In the genomic region with DNA sequence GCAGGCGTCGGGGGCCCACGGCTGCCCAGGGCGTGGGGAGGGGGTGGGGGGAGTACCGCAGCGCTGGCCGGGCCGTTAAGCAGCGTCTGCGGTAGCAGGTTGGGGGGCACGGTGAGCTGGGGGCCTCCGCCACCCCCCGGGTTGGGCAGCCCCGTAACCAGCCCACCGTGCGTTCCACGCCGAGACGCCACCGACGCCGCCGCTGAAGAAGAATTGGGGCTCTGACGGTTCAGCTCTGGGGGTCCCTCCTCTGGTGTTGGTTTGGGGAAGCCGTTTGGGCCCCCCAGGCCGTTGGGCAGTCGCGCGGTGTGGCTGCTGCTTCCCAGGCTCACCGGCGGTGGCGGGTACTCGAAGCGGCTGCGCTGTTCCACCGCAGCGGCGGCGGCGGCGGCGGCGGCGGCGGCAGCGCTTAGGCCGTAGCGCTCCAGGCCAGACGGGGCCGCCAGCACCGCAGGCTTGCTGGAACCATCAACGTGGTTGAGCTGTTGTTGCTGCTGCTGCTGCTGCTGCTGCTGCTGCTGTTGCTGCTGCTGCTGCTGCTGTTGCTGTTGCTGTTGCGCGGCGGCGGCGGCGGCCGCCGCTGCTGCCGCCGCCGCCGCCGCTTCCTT, we compare ENCODE assay signal across 1 cellular context.
TF ChIP-seq lines count a peak whose summit lies in the region.

No MANE protein-coding gene starts in this region.

TF ChIP-seq in K562, 482 proteins besides CTCF, POLR2A, EP300 and RAD21 (continued from another document):
- TF ChIP-seq, protein P1, sequence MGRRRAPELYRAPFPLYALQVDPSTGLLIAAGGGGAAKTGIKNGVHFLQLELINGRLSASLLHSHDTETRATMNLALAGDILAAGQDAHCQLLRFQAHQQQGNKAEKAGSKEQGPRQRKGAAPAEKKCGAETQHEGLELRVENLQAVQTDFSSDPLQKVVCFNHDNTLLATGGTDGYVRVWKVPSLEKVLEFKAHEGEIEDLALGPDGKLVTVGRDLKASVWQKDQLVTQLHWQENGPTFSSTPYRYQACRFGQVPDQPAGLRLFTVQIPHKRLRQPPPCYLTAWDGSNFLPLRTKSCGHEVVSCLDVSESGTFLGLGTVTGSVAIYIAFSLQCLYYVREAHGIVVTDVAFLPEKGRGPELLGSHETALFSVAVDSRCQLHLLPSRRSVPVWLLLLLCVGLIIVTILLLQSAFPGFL (CRISPR knock-in tag; IDR thresholded peaks at IDR 0.05): no peak
- 0 out of 2 replicates have a peak, but pooled peaks have one; percentile 5 for TF ChIP-seq HNRNPL (IDR thresholded peaks at IDR 0.05; ENCODE audit: low read depth, low read length)
- no peak for TF ChIP-seq TAF1 (IDR thresholded peaks at IDR 0.05; ENCODE audit: control insufficient read depth, extremely low read depth, insufficient read depth, low read length, severe bottlenecking)
- TF ChIP-seq ZNF717 (CRISPR knock-in tag; IDR thresholded peaks at IDR 0.05): no peak
- no peak for TF ChIP-seq BRF1 (IDR thresholded peaks at IDR 0.05; ENCODE audit: borderline replicate concordance, extremely low read depth, insufficient read length)
- no peak for TF ChIP-seq HLTF (IDR thresholded peaks at IDR 0.05)
- TF ChIP-seq ZNF274 (IDR thresholded peaks at IDR 0.05; ENCODE audit: borderline replicate concordance, low read depth, low read length): no peak
- TF ChIP-seq, protein P2, sequence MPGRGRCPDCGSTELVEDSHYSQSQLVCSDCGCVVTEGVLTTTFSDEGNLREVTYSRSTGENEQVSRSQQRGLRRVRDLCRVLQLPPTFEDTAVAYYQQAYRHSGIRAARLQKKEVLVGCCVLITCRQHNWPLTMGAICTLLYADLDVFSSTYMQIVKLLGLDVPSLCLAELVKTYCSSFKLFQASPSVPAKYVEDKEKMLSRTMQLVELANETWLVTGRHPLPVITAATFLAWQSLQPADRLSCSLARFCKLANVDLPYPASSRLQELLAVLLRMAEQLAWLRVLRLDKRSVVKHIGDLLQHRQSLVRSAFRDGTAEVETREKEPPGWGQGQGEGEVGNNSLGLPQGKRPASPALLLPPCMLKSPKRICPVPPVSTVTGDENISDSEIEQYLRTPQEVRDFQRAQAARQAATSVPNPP (IDR thresholded peaks at IDR 0.05; ENCODE audit: borderline replicate concordance, insufficient read depth, insufficient read length): no peak
- TF ChIP-seq, protein P3, sequence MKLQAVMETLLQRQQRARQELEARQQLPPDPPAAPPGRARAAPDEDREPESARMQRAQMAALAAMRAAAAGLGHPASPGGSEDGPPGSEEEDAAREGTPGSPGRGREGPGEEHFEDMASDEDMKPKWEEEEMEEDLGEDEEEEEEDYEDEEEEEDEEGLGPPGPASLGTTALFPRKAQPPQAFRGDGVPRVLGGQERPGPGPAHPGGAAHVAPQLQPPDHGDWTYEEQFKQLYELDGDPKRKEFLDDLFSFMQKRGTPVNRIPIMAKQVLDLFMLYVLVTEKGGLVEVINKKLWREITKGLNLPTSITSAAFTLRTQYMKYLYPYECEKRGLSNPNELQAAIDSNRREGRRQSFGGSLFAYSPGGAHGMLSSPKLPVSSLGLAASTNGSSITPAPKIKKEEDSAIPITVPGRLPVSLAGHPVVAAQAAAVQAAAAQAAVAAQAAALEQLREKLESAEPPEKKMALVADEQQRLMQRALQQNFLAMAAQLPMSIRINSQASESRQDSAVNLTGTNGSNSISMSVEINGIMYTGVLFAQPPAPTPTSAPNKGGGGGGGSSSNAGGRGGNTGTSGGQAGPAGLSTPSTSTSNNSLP (IDR thresholded peaks at IDR 0.05; ENCODE audit: borderline replicate concordance, low read depth, low read length): no peak
- TF ChIP-seq KLF13 (tag; IDR thresholded peaks at IDR 0.05; ENCODE audit: borderline replicate concordance, low read depth): no peak
- TF ChIP-seq, protein P4, sequence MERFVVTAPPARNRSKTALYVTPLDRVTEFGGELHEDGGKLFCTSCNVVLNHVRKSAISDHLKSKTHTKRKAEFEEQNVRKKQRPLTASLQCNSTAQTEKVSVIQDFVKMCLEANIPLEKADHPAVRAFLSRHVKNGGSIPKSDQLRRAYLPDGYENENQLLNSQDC (CRISPR knock-in tag; IDR thresholded peaks at IDR 0.05): peak; percentile 88; the same call in 1 of the 2 replicates
- no peak for TF ChIP-seq ASH1L (IDR thresholded peaks at IDR 0.05; ENCODE audit: borderline replicate concordance, low read depth, partially characterized antibody)
- TF ChIP-seq, protein P5, sequence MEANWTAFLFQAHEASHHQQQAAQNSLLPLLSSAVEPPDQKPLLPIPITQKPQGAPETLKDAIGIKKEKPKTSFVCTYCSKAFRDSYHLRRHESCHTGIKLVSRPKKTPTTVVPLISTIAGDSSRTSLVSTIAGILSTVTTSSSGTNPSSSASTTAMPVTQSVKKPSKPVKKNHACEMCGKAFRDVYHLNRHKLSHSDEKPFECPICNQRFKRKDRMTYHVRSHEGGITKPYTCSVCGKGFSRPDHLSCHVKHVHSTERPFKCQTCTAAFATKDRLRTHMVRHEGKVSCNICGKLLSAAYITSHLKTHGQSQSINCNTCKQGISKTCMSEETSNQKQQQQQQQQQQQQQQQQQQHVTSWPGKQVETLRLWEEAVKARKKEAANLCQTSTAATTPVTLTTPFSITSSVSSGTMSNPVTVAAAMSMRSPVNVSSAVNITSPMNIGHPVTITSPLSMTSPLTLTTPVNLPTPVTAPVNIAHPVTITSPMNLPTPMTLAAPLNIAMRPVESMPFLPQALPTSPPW (CRISPR knock-in tag; IDR thresholded peaks at IDR 0.05): no peak
- no peak for TF ChIP-seq NUFIP1 (IDR thresholded peaks at IDR 0.05; ENCODE audit: partially characterized antibody)
- TF ChIP-seq, protein P6, sequence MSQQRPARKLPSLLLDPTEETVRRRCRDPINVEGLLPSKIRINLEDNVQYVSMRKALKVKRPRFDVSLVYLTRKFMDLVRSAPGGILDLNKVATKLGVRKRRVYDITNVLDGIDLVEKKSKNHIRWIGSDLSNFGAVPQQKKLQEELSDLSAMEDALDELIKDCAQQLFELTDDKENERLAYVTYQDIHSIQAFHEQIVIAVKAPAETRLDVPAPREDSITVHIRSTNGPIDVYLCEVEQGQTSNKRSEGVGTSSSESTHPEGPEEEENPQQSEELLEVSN (IDR thresholded peaks at IDR 0.05; ENCODE audit: borderline replicate concordance in 1 of 2, extremely low read depth in 1 of 2, insufficient read depth in 1 of 2, insufficient read length in 1 of 2, low read depth in 1 of 2, low read length in 1 of 2, poor library complexity in 1 of 2, severe bottlenecking in 1 of 2): peak in 1 of 2 experiments; percentile 13
- TF ChIP-seq BCL6 (CRISPR knock-in tag; IDR thresholded peaks at IDR 0.05): no peak
- TF ChIP-seq ZC3H11A (IDR thresholded peaks at IDR 0.05; ENCODE audit: low read depth, low read length): no peak
- no peak for TF ChIP-seq ILF3 (IDR thresholded peaks at IDR 0.05; ENCODE audit: borderline replicate concordance)
- TF ChIP-seq SMARCA5 (IDR thresholded peaks at IDR 0.05): no peak
- no peak for TF ChIP-seq HCFC1 (IDR thresholded peaks at IDR 0.05; ENCODE audit: low read depth, low read length)
- TF ChIP-seq ZKSCAN3 (CRISPR knock-in tag; IDR thresholded peaks at IDR 0.05): no peak
- TF ChIP-seq CHD1 (IDR thresholded peaks at IDR 0.05; ENCODE audit: low read length): no peak
- no peak for TF ChIP-seq NFIX (CRISPR knock-in tag; IDR thresholded peaks at IDR 0.05; ENCODE audit: low read depth)
- TF ChIP-seq, protein P7, sequence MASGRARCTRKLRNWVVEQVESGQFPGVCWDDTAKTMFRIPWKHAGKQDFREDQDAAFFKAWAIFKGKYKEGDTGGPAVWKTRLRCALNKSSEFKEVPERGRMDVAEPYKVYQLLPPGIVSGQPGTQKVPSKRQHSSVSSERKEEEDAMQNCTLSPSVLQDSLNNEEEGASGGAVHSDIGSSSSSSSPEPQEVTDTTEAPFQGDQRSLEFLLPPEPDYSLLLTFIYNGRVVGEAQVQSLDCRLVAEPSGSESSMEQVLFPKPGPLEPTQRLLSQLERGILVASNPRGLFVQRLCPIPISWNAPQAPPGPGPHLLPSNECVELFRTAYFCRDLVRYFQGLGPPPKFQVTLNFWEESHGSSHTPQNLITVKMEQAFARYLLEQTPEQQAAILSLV (tag; IDR thresholded peaks at IDR 0.05): no peak
- TF ChIP-seq SMAD4 (CRISPR knock-in tag; conservative IDR thresholded peaks at IDR 0.05): no peak; the same call in none of the 2 replicates
- no peak for TF ChIP-seq DIDO1 (tag; IDR thresholded peaks at IDR 0.05; ENCODE audit: low read depth)
- TF ChIP-seq NR2C1 (IDR thresholded peaks at IDR 0.05): no peak
- TF ChIP-seq NR2C1 (tag; IDR thresholded peaks at IDR 0.05): no peak
- no peak for TF ChIP-seq CBFA2T2 (conservative IDR thresholded peaks at IDR 0.05)
- TF ChIP-seq NR2F6 (CRISPR knock-in tag; IDR thresholded peaks at IDR 0.05): no peak
- TF ChIP-seq, protein P8, sequence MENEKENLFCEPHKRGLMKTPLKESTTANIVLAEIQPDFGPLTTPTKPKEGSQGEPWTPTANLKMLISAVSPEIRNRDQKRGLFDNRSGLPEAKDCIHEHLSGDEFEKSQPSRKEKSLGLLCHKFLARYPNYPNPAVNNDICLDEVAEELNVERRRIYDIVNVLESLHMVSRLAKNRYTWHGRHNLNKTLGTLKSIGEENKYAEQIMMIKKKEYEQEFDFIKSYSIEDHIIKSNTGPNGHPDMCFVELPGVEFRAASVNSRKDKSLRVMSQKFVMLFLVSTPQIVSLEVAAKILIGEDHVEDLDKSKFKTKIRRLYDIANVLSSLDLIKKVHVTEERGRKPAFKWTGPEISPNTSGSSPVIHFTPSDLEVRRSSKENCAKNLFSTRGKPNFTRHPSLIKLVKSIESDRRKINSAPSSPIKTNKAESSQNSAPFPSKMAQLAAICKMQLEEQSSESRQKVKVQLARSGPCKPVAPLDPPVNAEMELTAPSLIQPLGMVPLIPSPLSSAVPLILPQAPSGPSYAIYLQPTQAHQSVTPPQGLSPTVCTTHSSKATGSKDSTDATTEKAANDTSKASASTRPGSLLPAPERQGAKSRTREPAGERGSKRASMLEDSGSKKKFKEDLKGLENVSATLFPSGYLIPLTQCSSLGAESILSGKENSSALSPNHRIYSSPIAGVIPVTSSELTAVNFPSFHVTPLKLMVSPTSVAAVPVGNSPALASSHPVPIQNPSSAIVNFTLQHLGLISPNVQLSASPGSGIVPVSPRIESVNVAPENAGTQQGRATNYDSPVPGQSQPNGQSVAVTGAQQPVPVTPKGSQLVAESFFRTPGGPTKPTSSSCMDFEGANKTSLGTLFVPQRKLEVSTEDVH (IDR thresholded peaks at IDR 0.05; ENCODE audit: low read depth, partially characterized antibody): no peak
